1 cellular context compared by ENCODE assay signal in the genomic region with DNA sequence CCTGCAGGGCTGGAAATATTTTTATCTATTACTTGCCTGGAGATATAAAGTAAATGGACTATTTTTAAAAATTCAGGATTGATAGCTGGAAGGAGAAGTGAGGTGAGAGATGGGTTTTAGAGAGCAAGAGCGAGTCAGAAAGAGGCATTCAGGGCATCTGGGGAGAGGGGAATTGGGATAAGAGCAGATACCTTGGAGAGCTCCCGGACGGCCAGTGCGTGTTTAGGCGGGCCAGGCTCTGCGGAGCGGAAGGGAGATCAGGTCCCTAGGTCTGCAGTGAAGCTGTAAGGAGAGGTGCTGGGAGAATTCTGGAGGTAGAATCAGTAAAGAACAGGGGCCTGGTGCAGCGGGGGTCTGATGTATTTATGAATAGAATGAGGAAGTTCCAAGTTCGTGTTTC.
A peak's percentile ranks its signal among the peaks of the same experiment; 100 is the strongest.
TF ChIP-seq lines count a peak whose summit lies in the region.

No MANE protein-coding gene starts in this region.

TF ChIP-seq in HepG2, 621 proteins besides CTCF, POLR2A, EP300 and RAD21 (continued from another document and continues in another):
- TF ChIP-seq, protein P1, sequence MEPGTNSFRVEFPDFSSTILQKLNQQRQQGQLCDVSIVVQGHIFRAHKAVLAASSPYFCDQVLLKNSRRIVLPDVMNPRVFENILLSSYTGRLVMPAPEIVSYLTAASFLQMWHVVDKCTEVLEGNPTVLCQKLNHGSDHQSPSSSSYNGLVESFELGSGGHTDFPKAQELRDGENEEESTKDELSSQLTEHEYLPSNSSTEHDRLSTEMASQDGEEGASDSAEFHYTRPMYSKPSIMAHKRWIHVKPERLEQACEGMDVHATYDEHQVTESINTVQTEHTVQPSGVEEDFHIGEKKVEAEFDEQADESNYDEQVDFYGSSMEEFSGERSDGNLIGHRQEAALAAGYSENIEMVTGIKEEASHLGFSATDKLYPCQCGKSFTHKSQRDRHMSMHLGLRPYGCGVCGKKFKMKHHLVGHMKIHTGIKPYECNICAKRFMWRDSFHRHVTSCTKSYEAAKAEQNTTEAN (CRISPR knock-in tag; conservative IDR thresholded peaks at IDR 0.05) = peak; percentile 76
- TF ChIP-seq WIZ (CRISPR knock-in tag; IDR thresholded peaks at IDR 0.05) = 0 out of 2 replicates have a peak, but pooled peaks have one; percentile 55
- peak; percentile 65; the same call in 1 of the 2 replicates for TF ChIP-seq SATB2 (CRISPR knock-in tag; IDR thresholded peaks at IDR 0.05)
- TF ChIP-seq, protein P2, sequence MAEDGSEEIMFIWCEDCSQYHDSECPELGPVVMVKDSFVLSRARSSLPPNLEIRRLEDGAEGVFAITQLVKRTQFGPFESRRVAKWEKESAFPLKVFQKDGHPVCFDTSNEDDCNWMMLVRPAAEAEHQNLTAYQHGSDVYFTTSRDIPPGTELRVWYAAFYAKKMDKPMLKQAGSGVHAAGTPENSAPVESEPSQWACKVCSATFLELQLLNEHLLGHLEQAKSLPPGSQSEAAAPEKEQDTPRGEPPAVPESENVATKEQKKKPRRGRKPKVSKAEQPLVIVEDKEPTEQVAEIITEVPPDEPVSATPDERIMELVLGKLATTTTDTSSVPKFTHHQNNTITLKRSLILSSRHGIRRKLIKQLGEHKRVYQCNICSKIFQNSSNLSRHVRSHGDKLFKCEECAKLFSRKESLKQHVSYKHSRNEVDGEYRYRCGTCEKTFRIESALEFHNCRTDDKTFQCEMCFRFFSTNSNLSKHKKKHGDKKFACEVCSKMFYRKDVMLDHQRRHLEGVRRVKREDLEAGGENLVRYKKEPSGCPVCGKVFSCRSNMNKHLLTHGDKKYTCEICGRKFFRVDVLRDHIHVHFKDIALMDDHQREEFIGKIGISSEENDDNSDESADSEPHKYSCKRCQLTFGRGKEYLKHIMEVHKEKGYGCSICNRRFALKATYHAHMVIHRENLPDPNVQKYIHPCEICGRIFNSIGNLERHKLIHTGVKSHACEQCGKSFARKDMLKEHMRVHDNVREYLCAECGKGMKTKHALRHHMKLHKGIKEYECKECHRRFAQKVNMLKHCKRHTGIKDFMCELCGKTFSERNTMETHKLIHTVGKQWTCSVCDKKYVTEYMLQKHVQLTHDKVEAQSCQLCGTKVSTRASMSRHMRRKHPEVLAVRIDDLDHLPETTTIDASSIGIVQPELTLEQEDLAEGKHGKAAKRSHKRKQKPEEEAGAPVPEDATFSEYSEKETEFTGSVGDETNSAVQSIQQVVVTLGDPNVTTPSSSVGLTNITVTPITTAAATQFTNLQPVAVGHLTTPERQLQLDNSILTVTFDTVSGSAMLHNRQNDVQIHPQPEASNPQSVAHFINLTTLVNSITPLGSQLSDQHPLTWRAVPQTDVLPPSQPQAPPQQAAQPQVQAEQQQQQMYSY (CRISPR knock-in tag; IDR thresholded peaks at IDR 0.05) = 0 out of 2 replicates have a peak, but pooled peaks have one; percentile 22
- 0 out of 2 replicates have a peak, but pooled peaks have one; percentile 33 for TF ChIP-seq RFXAP (CRISPR knock-in tag; IDR thresholded peaks at IDR 0.05; ENCODE audit: borderline replicate concordance)
- TF ChIP-seq ZNF564 (CRISPR knock-in tag; IDR thresholded peaks at IDR 0.05) = 0 out of 2 replicates have a peak, but pooled peaks have one; percentile 57
- TF ChIP-seq ATF1 (CRISPR knock-in tag; IDR thresholded peaks at IDR 0.05) = 0 out of 2 replicates have a peak, but pooled peaks have one; percentile 26
- 0 out of 2 replicates have a peak, but pooled peaks have one; percentile 51 for TF ChIP-seq MEIS2 (CRISPR knock-in tag; IDR thresholded peaks at IDR 0.05)
- TF ChIP-seq ZNF12 (CRISPR knock-in tag; IDR thresholded peaks at IDR 0.05) = 0 out of 2 replicates have a peak, but pooled peaks have one; percentile 22
- TF ChIP-seq ZNF136 (CRISPR knock-in tag; IDR thresholded peaks at IDR 0.05; ENCODE audit: low read depth) = no peak
- 0 out of 2 replicates have a peak, but pooled peaks have one; percentile 57 for TF ChIP-seq ZNF468 (CRISPR knock-in tag; IDR thresholded peaks at IDR 0.05)
- TF ChIP-seq ZNF644 (CRISPR knock-in tag; IDR thresholded peaks at IDR 0.05; ENCODE audit: low read depth) = no peak
- TF ChIP-seq NCOA2 (CRISPR knock-in tag; IDR thresholded peaks at IDR 0.05) = no peak
- peak; percentile 34; the same call in 1 of the 2 replicates for TF ChIP-seq IKZF5 (CRISPR knock-in tag; IDR thresholded peaks at IDR 0.05)
- TF ChIP-seq ZNF331 (CRISPR knock-in tag; IDR thresholded peaks at IDR 0.05) = peak; percentile 67; the same call in 1 of the 2 replicates
- peak; percentile 46 for TF ChIP-seq SAP130 (CRISPR knock-in tag; IDR thresholded peaks at IDR 0.05; ENCODE audit: low read depth)
- no peak for TF ChIP-seq KLF9 (CRISPR knock-in tag; IDR thresholded peaks at IDR 0.05; ENCODE audit: low read depth)
- TF ChIP-seq ZNF264 (CRISPR knock-in tag; IDR thresholded peaks at IDR 0.05) = peak; percentile 35; the same call in 1 of the 2 replicates
- TF ChIP-seq AGO2 (optimal IDR thresholded peaks at IDR 0.05; ENCODE audit: low read depth, low read length) = no peak
- TF ChIP-seq SIN3A (IDR thresholded peaks at IDR 0.05; ENCODE audit: borderline replicate concordance, low read depth, low read length) = no peak
- TF ChIP-seq EHMT2 (IDR thresholded peaks at IDR 0.05; ENCODE audit: borderline replicate concordance, low read depth, low read length) = peak; percentile 86; the same call in 1 of the 2 replicates
- TF ChIP-seq PRMT3 (CRISPR knock-in tag; IDR thresholded peaks at IDR 0.05; ENCODE audit: borderline replicate concordance, low read depth) = no peak
- peak; percentile 31; the same call in 1 of the 2 replicates for TF ChIP-seq THRA (CRISPR knock-in tag; IDR thresholded peaks at IDR 0.05; ENCODE audit: borderline replicate concordance)
- TF ChIP-seq ZNF883 (CRISPR knock-in tag; IDR thresholded peaks at IDR 0.05; ENCODE audit: not compliant biosample characterization) = peak; percentile 31
- TF ChIP-seq ZNF709 (CRISPR knock-in tag; IDR thresholded peaks at IDR 0.05) = peak; percentile 57; the same call in 1 of the 2 replicates
- TF ChIP-seq, protein P3, sequence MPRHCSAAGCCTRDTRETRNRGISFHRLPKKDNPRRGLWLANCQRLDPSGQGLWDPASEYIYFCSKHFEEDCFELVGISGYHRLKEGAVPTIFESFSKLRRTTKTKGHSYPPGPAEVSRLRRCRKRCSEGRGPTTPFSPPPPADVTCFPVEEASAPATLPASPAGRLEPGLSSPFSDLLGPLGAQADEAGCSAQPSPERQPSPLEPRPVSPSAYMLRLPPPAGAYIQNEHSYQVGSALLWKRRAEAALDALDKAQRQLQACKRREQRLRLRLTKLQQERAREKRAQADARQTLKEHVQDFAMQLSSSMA (CRISPR knock-in tag; IDR thresholded peaks at IDR 0.05) = no peak
- TF ChIP-seq MXD3 (CRISPR knock-in tag; IDR thresholded peaks at IDR 0.05) = peak; percentile 48; the same call in 1 of the 2 replicates
- TF ChIP-seq ZNF720 (CRISPR knock-in tag; IDR thresholded peaks at IDR 0.05) = 0 out of 2 replicates have a peak, but pooled peaks have one; percentile 55
- TF ChIP-seq RARA (CRISPR knock-in tag; IDR thresholded peaks at IDR 0.05) = peak; percentile 26; the same call in 1 of the 2 replicates
- TF ChIP-seq MBNL3 (CRISPR knock-in tag; conservative IDR thresholded peaks at IDR 0.05) = no peak
- TF ChIP-seq ERF (CRISPR knock-in tag; IDR thresholded peaks at IDR 0.05) = 0 out of 2 replicates have a peak, but pooled peaks have one; percentile 55
- no peak for TF ChIP-seq ZNF652 (CRISPR knock-in tag; IDR thresholded peaks at IDR 0.05; ENCODE audit: borderline replicate concordance, low read depth)
- no peak; the same call in 1 of the 2 replicates for TF ChIP-seq KLF15 (CRISPR knock-in tag; IDR thresholded peaks at IDR 0.05; ENCODE audit: borderline replicate concordance)
- no peak for TF ChIP-seq FOXA1 (IDR thresholded peaks at IDR 0.05)
- no peak for TF ChIP-seq FOXA1 (CRISPR knock-in tag; IDR thresholded peaks at IDR 0.05)
- no peak for TF ChIP-seq KAT8 (CRISPR knock-in tag; IDR thresholded peaks at IDR 0.05)
- TF ChIP-seq NFE2 (CRISPR knock-in tag; IDR thresholded peaks at IDR 0.05) = no peak
- peak; percentile 63; the same call in 1 of the 2 replicates for TF ChIP-seq NFAT5 (CRISPR knock-in tag; IDR thresholded peaks at IDR 0.05)
- TF ChIP-seq JARID2 (CRISPR knock-in tag; IDR thresholded peaks at IDR 0.05; ENCODE audit: insufficient replicate concordance) = no peak
- peak; percentile 93; the same call in 1 of the 2 replicates for TF ChIP-seq ZNF232 (CRISPR knock-in tag; IDR thresholded peaks at IDR 0.05; ENCODE audit: borderline replicate concordance)
- TF ChIP-seq ZNF256 (CRISPR knock-in tag; conservative IDR thresholded peaks at IDR 0.05) = no peak
- 0 out of 2 replicates have a peak, but pooled peaks have one; percentile 35 for TF ChIP-seq ZNF766 (CRISPR knock-in tag; IDR thresholded peaks at IDR 0.05; ENCODE audit: borderline replicate concordance)
- 0 out of 2 replicates have a peak, but pooled peaks have one; percentile 43 for TF ChIP-seq KDM2A (CRISPR knock-in tag; IDR thresholded peaks at IDR 0.05; ENCODE audit: borderline replicate concordance, low read depth)
- TF ChIP-seq ZNF441 (CRISPR knock-in tag; IDR thresholded peaks at IDR 0.05; ENCODE audit: borderline replicate concordance) = 0 out of 2 replicates have a peak, but pooled peaks have one; percentile 61
- no peak for TF ChIP-seq SRSF9 (IDR thresholded peaks at IDR 0.05; ENCODE audit: borderline replicate concordance, insufficient read depth, low read depth, low read length, poor library complexity, severe bottlenecking)
- TF ChIP-seq ISX (CRISPR knock-in tag; conservative IDR thresholded peaks at IDR 0.05) = 0 out of 2 replicates have a peak, but pooled peaks have one; percentile 47
- TF ChIP-seq, protein P4, sequence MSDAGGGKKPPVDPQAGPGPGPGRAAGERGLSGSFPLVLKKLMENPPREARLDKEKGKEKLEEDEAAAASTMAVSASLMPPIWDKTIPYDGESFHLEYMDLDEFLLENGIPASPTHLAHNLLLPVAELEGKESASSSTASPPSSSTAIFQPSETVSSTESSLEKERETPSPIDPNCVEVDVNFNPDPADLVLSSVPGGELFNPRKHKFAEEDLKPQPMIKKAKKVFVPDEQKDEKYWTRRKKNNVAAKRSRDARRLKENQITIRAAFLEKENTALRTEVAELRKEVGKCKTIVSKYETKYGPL (CRISPR knock-in tag; IDR thresholded peaks at IDR 0.05) = peak; percentile 64; the same call in 1 of the 2 replicates
